Comparison of ENCODE assay signal across 11 cellular contexts in genomic region chr11:20966489-20966888, GRCh38.
"Had no signal": no experiment of that assay in that cellular context is flagged by ENCODE, and none has a peak within 500 bp of the region (broad histone marks: within the 10 kb centered on the region; RNA-seq: fewer than 3 reads in every experiment).

No MANE protein-coding gene starts in this region.

- DNase-seq: activated naive CD4-positive, alpha-beta T cell treated with anti-CD3 and anti-CD28 coated beads, Interleukin-2, amount 10 ng/mL, durations not matched to agents 7 days and 5 days; central memory CD4-positive, alpha-beta T cell; effector CD8-positive, alpha-beta T cell; naive thymus-derived CD4-positive, alpha-beta T cell; spleen; stimulated activated naive CD4-positive, alpha-beta T cell; substantia nigra; T-helper 17 cell; transverse colon had no signal

- H3K27me3 ChIP-seq: spleen, transverse colon had no signal

- H3K27ac ChIP-seq: coronary artery, epithelial cell of prostate, spleen, transverse colon had no signal

- H3K9me3 ChIP-seq: spleen, transverse colon had no signal

- H3K4me3 ChIP-seq: coronary artery, spleen, transverse colon had no signal

- H3K36me3 ChIP-seq: spleen, transverse colon had no signal

- H3K4me1 ChIP-seq: spleen, transverse colon had no signal
